Comparison of ENCODE assay signal across 8 cellular contexts in genomic region chr9:72280913-72281500, GRCh38.
DNase-seq lines count a peak whose midpoint lies in the region; ATAC-seq, FAIRE-seq and TF ChIP-seq lines count a peak whose summit lies in the region.

No MANE protein-coding gene starts in this region.

- H3K4me1 ChIP-seq in breast epithelium: no peaks in the 10 kb centered on the region

- H3K4me3 ChIP-seq in WERI-Rb-1 (ENCODE audit: low read depth, low read length) (no peak overlapping the region), breast epithelium (no peak overlapping the region)

- no peaks in the 10 kb centered on the region for H3K9me3 ChIP-seq in WERI-Rb-1 (ENCODE audit: severe bottlenecking)
- no peaks in the 10 kb centered on the region for H3K9me3 ChIP-seq in breast epithelium

- peak; percentile 42 for DNase-seq in GM12892 (ENCODE audit: insufficient read length)
- DNase-seq in NCI-H2107 treated with DMSO at 0.1 percent for 48 hours (lab: John Stamatoyannopoulos, UW; ENCODE audit: unreplicated experiment): peak; percentile 21
- DNase-seq in WERI-Rb-1: peak; percentile 64
- peak; percentile 52 to 71 for DNase-seq in breast epithelium (ENCODE audit: low spot score in 2 of 2)
- peak; percentile 34 to 48 (median 43) for DNase-seq in stimulated activated CD4-positive, alpha-beta T cell treated with anti-CD3 and anti-CD28 coated beads, Interleukin-1b, Interleukin-23, amount 100 ng/mL, for 24 hours (ENCODE audit: low read depth in 4 of 4, low spot score in 1 of 4)

- no peak overlapping the region for H3K27ac ChIP-seq in 22Rv1
- no peak overlapping the region for H3K27ac ChIP-seq in WERI-Rb-1
- H3K27ac ChIP-seq in breast epithelium: no peak overlapping the region

- TF ChIP-seq POLR2A in GM12892 (IDR thresholded peaks at IDR 0.05; ENCODE audit: low read depth, low read length) (no peak), breast epithelium (IDR thresholded peaks at IDR 0.05) (no peak)

- peak; percentile 83 for FAIRE-seq in GM12892 (lab: Jason Lieb, UNC)
- FAIRE-seq in islet of Langerhans (lab: Jason Lieb, UNC): peak; percentile 93

- H3K36me3 ChIP-seq in WERI-Rb-1 (no peaks in the 10 kb centered on the region), breast epithelium (no peaks in the 10 kb centered on the region)

- TF ChIP-seq CTCF in 22Rv1 (IDR thresholded peaks at IDR 0.05) (peak; percentile 96), WERI-Rb-1 (IDR thresholded peaks at IDR 0.05; ENCODE audit: low read depth, low read length) (peak; percentile 83), breast epithelium (IDR thresholded peaks at IDR 0.05) (peak; percentile 71 to 85 (median 80))

- peak; percentile 94 for ATAC-seq in HG02870 (IDR thresholded peaks at IDR 0.05; ENCODE audit: unreplicated experiment)

- H3K27me3 ChIP-seq in WERI-Rb-1 (ENCODE audit: insufficient read depth, low read depth, severe bottlenecking) (no peaks in the 10 kb centered on the region), breast epithelium (no peaks in the 10 kb centered on the region)

- intact Hi-C loops in breast epithelium (cut with DNase I; ENCODE audit: low total_unique reads): no loop called here
